In the genomic region with DNA sequence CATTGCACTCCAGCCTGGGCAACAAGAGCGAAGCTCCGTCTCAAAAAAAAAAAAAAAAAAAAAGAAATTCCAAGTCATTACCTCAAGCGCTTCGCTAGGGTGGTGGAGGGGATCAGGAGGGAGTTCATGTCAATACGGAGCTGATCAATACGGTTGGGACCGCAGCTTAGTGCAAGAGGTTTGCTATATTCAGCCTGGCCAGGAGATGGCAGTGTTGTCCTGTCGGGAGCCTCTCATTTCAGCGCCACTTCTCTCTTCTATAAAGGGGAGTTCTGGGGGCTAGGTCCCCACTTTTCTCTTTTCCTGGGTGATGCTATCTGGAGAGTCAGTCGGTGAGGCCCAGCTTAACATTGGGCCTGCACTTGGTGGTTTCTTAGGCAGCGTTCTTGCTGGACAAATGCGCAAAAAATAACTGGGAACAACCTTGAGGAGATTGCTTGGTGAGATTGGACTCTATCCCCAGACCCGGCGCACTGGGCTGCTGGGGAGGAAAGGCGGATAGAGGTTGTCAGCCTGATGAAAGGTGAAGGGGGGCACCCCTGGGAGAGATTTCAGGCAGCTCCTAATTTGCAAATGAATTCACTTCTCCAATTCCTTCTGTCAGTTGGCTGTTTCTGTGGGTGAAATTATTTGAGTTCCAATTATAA, we compare ENCODE assay signal across 8 cellular contexts.
DNase-seq lines count a peak whose midpoint lies in the region; ATAC-seq and TF ChIP-seq lines count a peak whose summit lies in the region.

No MANE protein-coding gene starts in this region.

- in situ Hi-C loops in astrocyte of the cerebellum (cut with HindIII; ENCODE audit: low sequenced_read_pairs), result no loop called here

- no peak overlapping the region for H3K27ac ChIP-seq in 22Rv1

- H3K36me3 ChIP-seq in iPS-15b (ENCODE audit: control insufficient read depth, insufficient read depth, low read length), result no peaks in the 10 kb centered on the region

- ATAC-seq in GM18508 (IDR thresholded peaks at IDR 0.05; ENCODE audit: insufficient read depth, unreplicated experiment), result peak; percentile 59
- no peak for ATAC-seq in HG03280 (IDR thresholded peaks at IDR 0.05; ENCODE audit: unreplicated experiment)

- TF ChIP-seq CTCF in 22Rv1 (IDR thresholded peaks at IDR 0.05), result peak; percentile 98
- peak; percentile 85 for TF ChIP-seq CTCF in astrocyte of the cerebellum (IDR thresholded peaks at IDR 0.05; ENCODE audit: low read depth, low read length, missing control alignments)

- DNase-seq in MV-4-11 (lab: John Stamatoyannopoulos, UW) (peak; percentile 38), T-helper 9 cell (peak; percentile 69), astrocyte of the cerebellum (ENCODE audit: low read depth) (peak; percentile 16)
- peak; percentile 77 for DNase-seq in stimulated activated CD4-positive, alpha-beta T cell treated with anti-CD3 and anti-CD28 coated beads, Interleukin-15, amount 100 ng/mL, for 24 hours

- H3K9ac ChIP-seq in iPS-15b (ENCODE audit: low read depth, low read length), result no peak overlapping the region

- H3K4me3 ChIP-seq in astrocyte of the cerebellum (ENCODE audit: low read depth, low read length), result no peak overlapping the region
- peak overlapping the region; percentile 13 for H3K4me3 ChIP-seq in iPS-15b (ENCODE audit: low read depth, low read length)

- H3K9me3 ChIP-seq in iPS-15b (ENCODE audit: control insufficient read depth, insufficient read depth, low read length), result no peaks in the 10 kb centered on the region

- no peaks in the 10 kb centered on the region for H3K4me1 ChIP-seq in iPS-15b (ENCODE audit: control insufficient read depth, insufficient read depth, low read length)

- peaks cover 17% of the 10 kb centered on the region for H3K27me3 ChIP-seq in iPS-15b (ENCODE audit: control insufficient read depth, insufficient read depth, low read length)

Comparison
In these comparisons a context has a peak if more than half of its experiments do, and no peak if none do; other contexts are left out.
1. DNase-seq: peak in every context shown above with its lines; median percentile 77 in stimulated activated CD4-positive, alpha-beta T cell treated with anti-CD3 and anti-CD28 coated beads, Interleukin-15, amount 100 ng/mL, for 24 hours; 69 in T-helper 9 cell; 38 in MV-4-11; 16 in astrocyte of the cerebellum.